In the genomic region with DNA sequence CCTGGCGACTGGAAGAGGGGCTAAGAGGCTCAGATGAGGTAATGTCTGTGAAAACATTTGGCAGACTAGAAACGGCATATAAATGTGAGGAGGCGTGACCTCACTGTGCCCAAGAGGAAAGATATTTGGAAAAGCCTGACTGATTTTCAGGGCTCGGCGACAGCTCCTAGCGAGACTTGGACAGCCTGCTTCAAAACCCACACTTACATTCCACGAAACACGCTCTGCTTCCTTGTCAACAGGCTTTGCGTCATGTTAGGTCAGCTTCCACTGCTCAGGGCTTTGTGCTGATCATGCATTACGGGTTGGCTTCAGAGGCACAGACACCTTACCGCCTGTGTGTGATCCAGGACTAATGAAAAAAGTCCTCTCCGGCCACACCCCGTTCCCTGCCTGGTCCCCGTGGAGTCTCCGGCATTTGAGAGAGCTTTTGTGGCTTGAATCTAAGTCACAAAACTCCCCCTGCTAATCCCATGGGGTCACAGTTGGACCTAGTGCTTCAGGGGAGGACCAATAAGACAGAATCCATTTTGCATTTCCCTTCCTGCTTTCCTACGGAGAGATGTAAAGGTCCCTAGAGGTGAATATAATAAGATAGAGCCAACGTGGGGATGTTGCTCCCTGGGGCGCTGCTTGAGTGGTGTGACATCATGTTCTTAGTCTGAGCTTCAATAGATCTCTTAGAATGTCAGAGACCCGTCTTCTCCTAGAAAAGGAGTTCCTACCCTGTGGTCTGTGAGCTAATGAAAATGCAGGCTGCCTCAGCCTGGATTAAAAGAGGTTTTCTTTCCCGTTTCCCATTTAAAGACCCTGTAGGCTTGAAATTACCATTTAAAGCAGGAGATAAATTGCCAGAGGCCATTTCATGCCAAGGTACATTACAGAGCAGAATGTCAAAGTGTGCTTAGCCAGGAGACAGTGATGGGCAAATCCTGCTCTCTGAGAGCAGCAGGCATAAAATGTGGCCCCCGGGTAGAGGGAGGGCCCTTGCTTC, we compare ENCODE assay signal across 1 cellular context.
TF ChIP-seq lines count a peak whose summit lies in the region.

No MANE protein-coding gene starts in this region.

TF ChIP-seq in H1, 55 proteins besides CTCF, POLR2A, EP300 and RAD21 (continued from another document):
- TF ChIP-seq ASH2L (IDR thresholded peaks at IDR 0.05; ENCODE audit: low read length) (peak; percentile 30), CREB1 (IDR thresholded peaks at IDR 0.05) (no peak), RBBP5 (IDR thresholded peaks at IDR 0.05; ENCODE audit: borderline replicate concordance, low read depth, low read length) (0 out of 2 replicates have a peak, but pooled peaks have one; percentile 25), ATF2 (IDR thresholded peaks at IDR 0.05; ENCODE audit: low read length) (peak; percentile 70; the same call in 1 of the 2 replicates), TAF1 (IDR thresholded peaks at IDR 0.05; ENCODE audit: low read depth, low read length) (peak; percentile 45; the same call in 1 of the 2 replicates), BRCA1 (IDR thresholded peaks at IDR 0.05; ENCODE audit: low read depth, low read length) (no peak)
